10 cellular contexts compared by ENCODE assay signal in the genomic region with DNA sequence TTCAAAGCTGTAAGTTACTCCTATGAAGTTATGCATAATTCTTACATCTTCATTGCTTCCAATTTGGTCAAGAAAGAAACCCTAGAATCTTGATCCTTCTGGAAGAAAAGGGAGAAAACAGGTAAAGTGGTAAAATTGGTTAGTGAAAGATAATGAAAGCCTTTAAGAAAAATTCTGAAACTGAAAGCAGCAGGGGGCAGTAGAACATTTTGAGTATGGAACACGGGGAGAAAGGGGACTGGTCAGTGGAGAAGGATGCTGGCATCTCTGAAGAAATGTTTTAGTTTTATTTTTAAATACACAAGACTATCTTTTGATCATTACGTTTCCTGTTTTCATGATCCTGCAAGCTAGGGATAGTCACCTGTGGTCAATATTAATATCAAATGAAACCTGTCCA. TPM values are rescaled to one million over a fixed set of nuclear protein-coding genes. Genes with fewer than 3 reads are reported as not detected.
A peak's percentile ranks its signal among the peaks of the same experiment; 100 is the strongest.
DNase-seq lines count a peak whose midpoint lies in the region; ATAC-seq, FAIRE-seq and TF ChIP-seq lines count a peak whose summit lies in the region.
"Had no signal": no experiment of that assay in that cellular context is flagged by ENCODE, and none has a peak within 500 bp of the region (broad histone marks: within the 10 kb centered on the region; RNA-seq: fewer than 3 reads in every experiment).

No MANE protein-coding gene starts in this region.

- no peak for ATAC-seq in HG03175 (IDR thresholded peaks at IDR 0.05; ENCODE audit: unreplicated experiment)
- ATAC-seq: activated CD4-positive, CD25-positive, alpha-beta regulatory T cell treated with anti-CD3 and anti-CD28 coated beads, Interleukin-2, amount 50 U/mL, for 24 hours had no signal

- peaks cover 6% of the 10 kb centered on the region for H3K36me3 Mint-ChIP-seq in neural crest cell (ENCODE audit: low read depth)

- H3K27ac ChIP-seq in testis = no peak overlapping the region

- TF ChIP-seq POLR2A in testis (IDR thresholded peaks at IDR 0.05) = no peak

- DNase-seq in EH (ENCODE audit: low read depth) = peak; percentile 52
- peak; percentile 30 for DNase-seq in NCI-H187 treated with DMSO at 0.1 percent for 48 hours (lab: John Stamatoyannopoulos, UW)
- DNase-seq in bronchial epithelial cell (ENCODE audit: low read depth) = no peak
- no peak for DNase-seq in neural crest cell (ENCODE audit: low read depth, low spot score)
- DNase-seq in cardiac septum (ENCODE audit: low spot score) = no peak
- no peak for DNase-seq in testis
- DNase-seq in NCI-H1436 treated with DMSO at 0.1 percent for 48 hours (lab: John Stamatoyannopoulos, UW) = no peak
- DNase-seq: NCI-H774 had no signal

- no peak for FAIRE-seq in bronchial epithelial cell (lab: Jason Lieb, UNC)

- intact Hi-C loops in cardiac septum (cut with DNase I) (no loop called here), testis (cut with DNase I; ENCODE audit: low total_unique reads) (no loop called here)

- TF ChIP-seq CTCF in bronchial epithelial cell (IDR thresholded peaks at IDR 0.05; ENCODE audit: insufficient read depth, low read length, severe bottlenecking) (peak; percentile 21), neural crest cell (conservative IDR thresholded peaks at IDR 0.05) (peak; percentile 39), testis (IDR thresholded peaks at IDR 0.05) (no peak)

- no peaks in the 10 kb centered on the region for H3K27me3 Mint-ChIP-seq in neural crest cell (ENCODE audit: low read depth)

- 36 to 50% methylated on average over 2 of the region's 2 CpGs for WGBS in testis, 2 donors

- H3K4me3 ChIP-seq in bronchial epithelial cell (ENCODE audit: low read depth, low read length) = no peak overlapping the region
- H3K4me3 ChIP-seq in testis = no peak overlapping the region

- no peaks in the 10 kb centered on the region for H3K4me1 Mint-ChIP-seq in neural crest cell

- H3K27me3 ChIP-seq in bronchial epithelial cell (ENCODE audit: control insufficient read depth, insufficient read depth, low read length) (no peaks in the 10 kb centered on the region), testis (no peaks in the 10 kb centered on the region)

- no peaks in the 10 kb centered on the region for H3K4me1 ChIP-seq in testis

- no peak overlapping the region for H3K4me3 Mint-ChIP-seq in neural crest cell

- no peaks in the 10 kb centered on the region for H3K9me3 ChIP-seq in testis

- H3K9me3 Mint-ChIP-seq in neural crest cell = peaks cover 3% of the 10 kb centered on the region

- no peak overlapping the region for H3K27ac Mint-ChIP-seq in neural crest cell (ENCODE audit: unreplicated experiment)

- no peaks in the 10 kb centered on the region for H3K36me3 ChIP-seq in bronchial epithelial cell (ENCODE audit: control insufficient read depth, insufficient read depth, low read length)
- H3K36me3 ChIP-seq in testis (ENCODE audit: low read depth, missing control alignments) = no peaks in the 10 kb centered on the region

RNA-seq across cellular contexts. Expression of gene SLIT2, which starts 54.3 kb away (rescaled TPM):
- total RNA-seq in bronchial epithelial cell (0.79 and 1.9 TPM in 2 replicates), neural crest cell (21.8 and 22.1 TPM in 2 replicates), cardiac septum (8.6 TPM), testis (10 to 100 TPM in 1 of 2 donors, 1 to 10 TPM in 1; 5.5 to 11.4 TPM)
- polyA plus RNA-seq in testis (ENCODE audit: insufficient read depth, low read depth, low replicate concordance) = 8.7 TPM

Comparison
In these comparisons a context has a peak if more than half of its experiments do, and no peak if none do; other contexts are left out.
1. DNase-seq: peak in EH (single experiment) and NCI-H187 treated with DMSO at 0.1 percent for 48 hours (single experiment); none in bronchial epithelial cell (single experiment), neural crest cell (single experiment), cardiac septum (single experiment), testis (single experiment) and NCI-H1436 treated with DMSO at 0.1 percent for 48 hours (single experiment).
2. CTCF ChIP-seq: peak in bronchial epithelial cell (single experiment) and neural crest cell (single experiment); none in testis (0 of 3).